In genomic region chr7:5699951-5700384, GRCh38 we compare ENCODE assay signal across 8 cellular contexts.
A peak's percentile ranks its signal among the peaks of the same experiment; 100 is the strongest.
DNase-seq lines count a peak whose midpoint lies in the region; ATAC-seq lines count a peak whose summit lies in the region.

No MANE protein-coding gene starts in this region.

- no peaks in the 10 kb centered on the region for H3K9me3 ChIP-seq in mucosa of stomach (ENCODE audit: control insufficient read depth, low read length)

- peak; percentile 66 for ATAC-seq in GM21529 (IDR thresholded peaks at IDR 0.05; ENCODE audit: unreplicated experiment)

- H3K36me3 ChIP-seq in mucosa of stomach (ENCODE audit: control insufficient read depth, insufficient read depth, low read length): no peaks in the 10 kb centered on the region

- H3K4me3 ChIP-seq in mucosa of stomach (ENCODE audit: low read length): no peak overlapping the region

- H3K9ac ChIP-seq in mucosa of stomach (ENCODE audit: low read length): peak overlapping the region; percentile 0

- DNase-seq in Daoy (ENCODE audit: low read depth): peak; percentile 30
- peak; percentile 79 for DNase-seq in NCI-H187 treated with DMSO at 0.1 percent for 48 hours (lab: John Stamatoyannopoulos, UW)
- peak; percentile 69 for DNase-seq in activated naive CD4-positive, alpha-beta T cell treated with anti-CD3 and anti-CD28 coated beads, Interleukin-2, amount 50 U/mL, for 16 hours
- DNase-seq in stimulated activated naive CD4-positive, alpha-beta T cell treated with Interleukin-2 at 50 U/mL for 16 hours (lab: John Stamatoyannopoulos, UW): peak; percentile 71
- no peak for DNase-seq in NCI-H524 (lab: John Stamatoyannopoulos, UW)
- no peak for DNase-seq in EL

- H3K27me3 ChIP-seq in mucosa of stomach (ENCODE audit: control insufficient read depth, insufficient read depth, low read length): no peaks in the 10 kb centered on the region

- peaks cover 30% of the 10 kb centered on the region for H3K4me1 ChIP-seq in mucosa of stomach (ENCODE audit: control insufficient read depth, insufficient read depth, low read length)

Comparison
In these comparisons a context has a peak if more than half of its experiments do, and no peak if none do; other contexts are left out.
1. DNase-seq: peak in Daoy (single experiment), NCI-H187 treated with DMSO at 0.1 percent for 48 hours (single experiment), activated naive CD4-positive, alpha-beta T cell treated with anti-CD3 and anti-CD28 coated beads, Interleukin-2, amount 50 U/mL, for 16 hours (single experiment) and stimulated activated naive CD4-positive, alpha-beta T cell treated with Interleukin-2 at 50 U/mL for 16 hours (single experiment); none in NCI-H524 (0 of 2) and EL (single experiment).